In the genomic region with DNA sequence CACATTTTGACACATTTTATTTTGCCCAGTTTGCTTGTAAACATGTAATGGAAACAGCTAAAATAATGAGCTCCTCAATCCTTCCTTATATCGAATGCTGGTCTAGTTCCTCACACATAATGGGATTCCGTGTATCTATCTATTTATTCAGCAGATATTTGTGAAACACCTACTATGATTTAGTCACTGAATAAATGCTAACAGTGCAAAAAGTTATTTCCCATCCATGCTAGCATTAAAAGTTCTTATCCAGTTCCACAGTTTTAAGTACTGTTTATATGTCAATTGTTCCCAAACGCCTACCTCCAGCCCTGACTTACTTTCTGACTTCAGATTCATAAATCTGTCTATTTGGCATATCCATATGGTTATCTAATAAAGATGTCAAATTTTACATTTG, we compare ENCODE assay signal across 28 cellular contexts.
"Had no signal": no experiment of that assay in that cellular context is flagged by ENCODE, and none has a peak within 500 bp of the region (broad histone marks: within the 10 kb centered on the region; RNA-seq: fewer than 3 reads in every experiment).

No MANE protein-coding gene starts in this region.

- ATAC-seq: effector memory CD8-positive, alpha-beta T cell; esophagus mucosa; foreskin keratinocyte; gastrocnemius medialis; gastroesophageal sphincter; heart left ventricle; heart right ventricle had no signal

- H3K27me3 ChIP-seq: colonic mucosa, dorsolateral prefrontal cortex, esophagus muscularis mucosa, esophagus squamous epithelium, foreskin keratinocyte, gastrocnemius medialis, gastroesophageal sphincter, heart left ventricle, heart right ventricle had no signal

- H3K36me3 ChIP-seq: colonic mucosa, esophagus muscularis mucosa, esophagus squamous epithelium, gastrocnemius medialis, gastroesophageal sphincter, heart left ventricle, heart right ventricle had no signal

- H3K27ac Mint-ChIP-seq: dendritic cell treated with granulocyte-macrophage colony-stimulating factor and Interleukin-4, amounts not matched to agents 40 ng/mL and 50 ng/mL, for 4 days; effector memory CD8-positive, alpha-beta T cell; endodermal cell had no signal

- H3K27me3 Mint-ChIP-seq: dendritic cell treated with granulocyte-macrophage colony-stimulating factor and Interleukin-4, amounts not matched to agents 40 ng/mL and 50 ng/mL, for 4 days; effector memory CD8-positive, alpha-beta T cell had no signal

- H3K9me3 Mint-ChIP-seq: dendritic cell treated with granulocyte-macrophage colony-stimulating factor and Interleukin-4, amounts not matched to agents 40 ng/mL and 50 ng/mL, for 4 days; endodermal cell had no signal

- H3K27ac ChIP-seq: colonic mucosa, coronary artery, dorsolateral prefrontal cortex, epithelial cell of prostate, esophagus muscularis mucosa, esophagus squamous epithelium, foreskin keratinocyte, gastrocnemius medialis, gastroesophageal sphincter, heart left ventricle, heart right ventricle had no signal

- H3K4me3 ChIP-seq: colonic mucosa, coronary artery, dorsolateral prefrontal cortex, esophagus muscularis mucosa, esophagus squamous epithelium, gastrocnemius medialis, gastroesophageal sphincter, heart left ventricle, heart right ventricle had no signal

- H3K4me3 Mint-ChIP-seq: dendritic cell treated with granulocyte-macrophage colony-stimulating factor and Interleukin-4, amounts not matched to agents 40 ng/mL and 50 ng/mL, for 4 days; effector memory CD8-positive, alpha-beta T cell; endodermal cell had no signal

- DNase-seq: colonic mucosa; cortex of kidney; dermis blood vessel endothelial cell; dorsolateral prefrontal cortex; effector CD4-positive, alpha-beta T cell; effector CD8-positive, alpha-beta T cell; effector memory CD4-positive, alpha-beta T cell; effector memory CD8-positive, alpha-beta T cell; endodermal cell; erythroblast; esophagus squamous epithelium; foreskin keratinocyte; foreskin melanocyte; gastrocnemius medialis; glutamatergic neuron; head of caudate nucleus; heart left ventricle; heart right ventricle had no signal

- H3K4me1 ChIP-seq: colonic mucosa, esophagus muscularis mucosa, esophagus squamous epithelium, foreskin keratinocyte, gastrocnemius medialis, gastroesophageal sphincter, heart left ventricle, heart right ventricle had no signal

- H3K4me1 Mint-ChIP-seq: endodermal cell had no signal

- H3K9me3 ChIP-seq: colonic mucosa, esophagus muscularis mucosa, esophagus squamous epithelium, gastrocnemius medialis, gastroesophageal sphincter, heart left ventricle, heart right ventricle had no signal

- FAIRE-seq: colon, endometrium, endothelial cell of umbilical vein, frontal cortex had no signal
